In the genomic region with DNA sequence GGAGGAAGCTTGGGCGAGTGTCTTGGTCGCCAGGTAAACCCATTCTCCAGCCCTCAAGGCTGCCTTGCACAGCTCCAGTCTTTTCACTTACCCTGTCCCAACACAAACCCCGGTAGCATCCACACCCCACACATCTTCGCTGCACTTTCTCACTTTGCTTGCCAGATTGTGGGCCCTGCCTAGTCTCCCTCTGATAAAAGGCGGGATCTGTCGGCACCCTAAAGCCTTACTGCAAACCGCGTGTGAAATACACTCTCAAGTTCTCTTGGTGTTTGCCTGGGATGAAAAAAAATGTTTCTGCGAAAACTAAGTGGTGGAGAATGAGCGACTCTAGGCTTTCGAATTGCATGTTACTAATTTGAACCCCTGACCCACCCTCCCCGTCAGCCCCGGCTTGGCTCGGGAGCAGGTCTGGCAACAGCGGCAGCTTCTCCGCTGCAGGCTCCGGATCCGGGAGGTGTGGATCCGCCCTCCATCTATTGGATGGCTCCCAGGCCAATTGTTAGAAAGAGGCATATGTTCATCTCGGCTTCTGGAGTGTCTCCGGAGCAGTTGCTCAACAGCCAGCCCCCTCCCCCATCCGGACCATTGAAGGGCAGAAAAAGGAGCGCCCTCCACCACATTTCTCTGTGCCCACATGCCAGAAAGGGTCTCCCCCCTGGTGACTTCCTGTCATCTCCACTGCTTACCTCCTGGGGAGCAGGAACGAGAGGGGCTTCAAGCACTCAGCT, we compare ENCODE assay signal across 1 cellular context.
TF ChIP-seq lines count a peak whose summit lies in the region.

No MANE protein-coding gene starts in this region.

TF ChIP-seq in K562, 482 proteins besides CTCF, POLR2A, EP300 and RAD21 (continued from another document):
- TF ChIP-seq, protein P1, sequence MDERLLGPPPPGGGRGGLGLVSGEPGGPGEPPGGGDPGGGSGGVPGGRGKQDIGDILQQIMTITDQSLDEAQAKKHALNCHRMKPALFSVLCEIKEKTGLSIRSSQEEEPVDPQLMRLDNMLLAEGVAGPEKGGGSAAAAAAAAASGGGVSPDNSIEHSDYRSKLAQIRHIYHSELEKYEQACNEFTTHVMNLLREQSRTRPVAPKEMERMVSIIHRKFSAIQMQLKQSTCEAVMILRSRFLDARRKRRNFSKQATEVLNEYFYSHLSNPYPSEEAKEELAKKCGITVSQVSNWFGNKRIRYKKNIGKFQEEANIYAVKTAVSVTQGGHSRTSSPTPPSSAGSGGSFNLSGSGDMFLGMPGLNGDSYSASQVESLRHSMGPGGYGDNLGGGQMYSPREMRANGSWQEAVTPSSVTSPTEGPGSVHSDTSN (CRISPR knock-in tag; IDR thresholded peaks at IDR 0.05; ENCODE audit: low read depth) = no peak
- TF ChIP-seq, protein P1 (tag; conservative IDR thresholded peaks at IDR 0.05; ENCODE audit: low read depth) = no peak
- TF ChIP-seq, protein P2, sequence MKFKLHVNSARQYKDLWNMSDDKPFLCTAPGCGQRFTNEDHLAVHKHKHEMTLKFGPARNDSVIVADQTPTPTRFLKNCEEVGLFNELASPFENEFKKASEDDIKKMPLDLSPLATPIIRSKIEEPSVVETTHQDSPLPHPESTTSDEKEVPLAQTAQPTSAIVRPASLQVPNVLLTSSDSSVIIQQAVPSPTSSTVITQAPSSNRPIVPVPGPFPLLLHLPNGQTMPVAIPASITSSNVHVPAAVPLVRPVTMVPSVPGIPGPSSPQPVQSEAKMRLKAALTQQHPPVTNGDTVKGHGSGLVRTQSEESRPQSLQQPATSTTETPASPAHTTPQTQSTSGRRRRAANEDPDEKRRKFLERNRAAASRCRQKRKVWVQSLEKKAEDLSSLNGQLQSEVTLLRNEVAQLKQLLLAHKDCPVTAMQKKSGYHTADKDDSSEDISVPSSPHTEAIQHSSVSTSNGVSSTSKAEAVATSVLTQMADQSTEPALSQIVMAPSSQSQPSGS (CRISPR knock-in tag; IDR thresholded peaks at IDR 0.05) = no peak
- 0 out of 2 replicates have a peak, but pooled peaks have one; percentile 22 for TF ChIP-seq ZNF444 (CRISPR knock-in tag; IDR thresholded peaks at IDR 0.05)
- TF ChIP-seq, protein P3, sequence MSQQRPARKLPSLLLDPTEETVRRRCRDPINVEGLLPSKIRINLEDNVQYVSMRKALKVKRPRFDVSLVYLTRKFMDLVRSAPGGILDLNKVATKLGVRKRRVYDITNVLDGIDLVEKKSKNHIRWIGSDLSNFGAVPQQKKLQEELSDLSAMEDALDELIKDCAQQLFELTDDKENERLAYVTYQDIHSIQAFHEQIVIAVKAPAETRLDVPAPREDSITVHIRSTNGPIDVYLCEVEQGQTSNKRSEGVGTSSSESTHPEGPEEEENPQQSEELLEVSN (IDR thresholded peaks at IDR 0.05; ENCODE audit: borderline replicate concordance in 1 of 2, extremely low read depth in 1 of 2, insufficient read depth in 1 of 2, insufficient read length in 1 of 2, low read depth in 1 of 2, low read length in 1 of 2, poor library complexity in 1 of 2, severe bottlenecking in 1 of 2) = peak; percentile 43 to 57
- TF ChIP-seq, protein P4, sequence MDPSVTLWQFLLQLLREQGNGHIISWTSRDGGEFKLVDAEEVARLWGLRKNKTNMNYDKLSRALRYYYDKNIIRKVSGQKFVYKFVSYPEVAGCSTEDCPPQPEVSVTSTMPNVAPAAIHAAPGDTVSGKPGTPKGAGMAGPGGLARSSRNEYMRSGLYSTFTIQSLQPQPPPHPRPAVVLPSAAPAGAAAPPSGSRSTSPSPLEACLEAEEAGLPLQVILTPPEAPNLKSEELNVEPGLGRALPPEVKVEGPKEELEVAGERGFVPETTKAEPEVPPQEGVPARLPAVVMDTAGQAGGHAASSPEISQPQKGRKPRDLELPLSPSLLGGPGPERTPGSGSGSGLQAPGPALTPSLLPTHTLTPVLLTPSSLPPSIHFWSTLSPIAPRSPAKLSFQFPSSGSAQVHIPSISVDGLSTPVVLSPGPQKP (CRISPR knock-in tag; IDR thresholded peaks at IDR 0.05) = no peak
- TF ChIP-seq SUPT5H (IDR thresholded peaks at IDR 0.05) = no peak
- no peak for TF ChIP-seq IRF2 (CRISPR knock-in tag; IDR thresholded peaks at IDR 0.05)
- no peak for TF ChIP-seq ZNF311 (CRISPR knock-in tag; IDR thresholded peaks at IDR 0.05)
- TF ChIP-seq FOXK1 (CRISPR knock-in tag; IDR thresholded peaks at IDR 0.05; ENCODE audit: borderline replicate concordance) = no peak
- no peak for TF ChIP-seq SMAD4 (CRISPR knock-in tag; conservative IDR thresholded peaks at IDR 0.05)
- TF ChIP-seq HMG20A (CRISPR knock-in tag; conservative IDR thresholded peaks at IDR 0.05) = no peak
- TF ChIP-seq KDM2B (CRISPR knock-in tag; IDR thresholded peaks at IDR 0.05) = no peak
- no peak for TF ChIP-seq ZNF165 (CRISPR knock-in tag; IDR thresholded peaks at IDR 0.05; ENCODE audit: borderline replicate concordance)
- TF ChIP-seq, protein P5, sequence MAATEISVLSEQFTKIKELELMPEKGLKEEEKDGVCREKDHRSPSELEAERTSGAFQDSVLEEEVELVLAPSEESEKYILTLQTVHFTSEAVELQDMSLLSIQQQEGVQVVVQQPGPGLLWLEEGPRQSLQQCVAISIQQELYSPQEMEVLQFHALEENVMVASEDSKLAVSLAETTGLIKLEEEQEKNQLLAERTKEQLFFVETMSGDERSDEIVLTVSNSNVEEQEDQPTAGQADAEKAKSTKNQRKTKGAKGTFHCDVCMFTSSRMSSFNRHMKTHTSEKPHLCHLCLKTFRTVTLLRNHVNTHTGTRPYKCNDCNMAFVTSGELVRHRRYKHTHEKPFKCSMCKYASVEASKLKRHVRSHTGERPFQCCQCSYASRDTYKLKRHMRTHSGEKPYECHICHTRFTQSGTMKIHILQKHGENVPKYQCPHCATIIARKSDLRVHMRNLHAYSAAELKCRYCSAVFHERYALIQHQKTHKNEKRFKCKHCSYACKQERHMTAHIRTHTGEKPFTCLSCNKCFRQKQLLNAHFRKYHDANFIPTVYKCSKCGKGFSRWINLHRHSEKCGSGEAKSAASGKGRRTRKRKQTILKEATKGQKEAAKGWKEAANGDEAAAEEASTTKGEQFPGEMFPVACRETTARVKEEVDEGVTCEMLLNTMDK (IDR thresholded peaks at IDR 0.05; ENCODE audit: borderline replicate concordance, insufficient read depth, low read depth, low read length, poor library complexity, severe bottlenecking) = no peak
- no peak for TF ChIP-seq ZNF77 (CRISPR knock-in tag; IDR thresholded peaks at IDR 0.05)
- no peak for TF ChIP-seq ZNF830 (CRISPR knock-in tag; IDR thresholded peaks at IDR 0.05)
- TF ChIP-seq, protein P6, sequence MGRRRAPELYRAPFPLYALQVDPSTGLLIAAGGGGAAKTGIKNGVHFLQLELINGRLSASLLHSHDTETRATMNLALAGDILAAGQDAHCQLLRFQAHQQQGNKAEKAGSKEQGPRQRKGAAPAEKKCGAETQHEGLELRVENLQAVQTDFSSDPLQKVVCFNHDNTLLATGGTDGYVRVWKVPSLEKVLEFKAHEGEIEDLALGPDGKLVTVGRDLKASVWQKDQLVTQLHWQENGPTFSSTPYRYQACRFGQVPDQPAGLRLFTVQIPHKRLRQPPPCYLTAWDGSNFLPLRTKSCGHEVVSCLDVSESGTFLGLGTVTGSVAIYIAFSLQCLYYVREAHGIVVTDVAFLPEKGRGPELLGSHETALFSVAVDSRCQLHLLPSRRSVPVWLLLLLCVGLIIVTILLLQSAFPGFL (CRISPR knock-in tag; IDR thresholded peaks at IDR 0.05) = no peak
- TF ChIP-seq, protein P7, sequence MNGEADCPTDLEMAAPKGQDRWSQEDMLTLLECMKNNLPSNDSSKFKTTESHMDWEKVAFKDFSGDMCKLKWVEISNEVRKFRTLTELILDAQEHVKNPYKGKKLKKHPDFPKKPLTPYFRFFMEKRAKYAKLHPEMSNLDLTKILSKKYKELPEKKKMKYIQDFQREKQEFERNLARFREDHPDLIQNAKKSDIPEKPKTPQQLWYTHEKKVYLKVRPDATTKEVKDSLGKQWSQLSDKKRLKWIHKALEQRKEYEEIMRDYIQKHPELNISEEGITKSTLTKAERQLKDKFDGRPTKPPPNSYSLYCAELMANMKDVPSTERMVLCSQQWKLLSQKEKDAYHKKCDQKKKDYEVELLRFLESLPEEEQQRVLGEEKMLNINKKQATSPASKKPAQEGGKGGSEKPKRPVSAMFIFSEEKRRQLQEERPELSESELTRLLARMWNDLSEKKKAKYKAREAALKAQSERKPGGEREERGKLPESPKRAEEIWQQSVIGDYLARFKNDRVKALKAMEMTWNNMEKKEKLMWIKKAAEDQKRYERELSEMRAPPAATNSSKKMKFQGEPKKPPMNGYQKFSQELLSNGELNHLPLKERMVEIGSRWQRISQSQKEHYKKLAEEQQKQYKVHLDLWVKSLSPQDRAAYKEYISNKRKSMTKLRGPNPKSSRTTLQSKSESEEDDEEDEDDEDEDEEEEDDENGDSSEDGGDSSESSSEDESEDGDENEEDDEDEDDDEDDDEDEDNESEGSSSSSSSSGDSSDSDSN (IDR thresholded peaks at IDR 0.05; ENCODE audit: borderline replicate concordance in 1 of 2, low read depth in 2 of 2, low read length in 2 of 2) = 0 out of 4 replicates have a peak, but pooled peaks of 1 of the 2 experiments have one; percentile 10
- TF ChIP-seq TCF3 (CRISPR knock-in tag; IDR thresholded peaks at IDR 0.05) = no peak
- no peak for TF ChIP-seq POU5F1 (IDR thresholded peaks at IDR 0.05; ENCODE audit: borderline replicate concordance, low read depth, low read length, partially characterized antibody)
- TF ChIP-seq, protein P8, sequence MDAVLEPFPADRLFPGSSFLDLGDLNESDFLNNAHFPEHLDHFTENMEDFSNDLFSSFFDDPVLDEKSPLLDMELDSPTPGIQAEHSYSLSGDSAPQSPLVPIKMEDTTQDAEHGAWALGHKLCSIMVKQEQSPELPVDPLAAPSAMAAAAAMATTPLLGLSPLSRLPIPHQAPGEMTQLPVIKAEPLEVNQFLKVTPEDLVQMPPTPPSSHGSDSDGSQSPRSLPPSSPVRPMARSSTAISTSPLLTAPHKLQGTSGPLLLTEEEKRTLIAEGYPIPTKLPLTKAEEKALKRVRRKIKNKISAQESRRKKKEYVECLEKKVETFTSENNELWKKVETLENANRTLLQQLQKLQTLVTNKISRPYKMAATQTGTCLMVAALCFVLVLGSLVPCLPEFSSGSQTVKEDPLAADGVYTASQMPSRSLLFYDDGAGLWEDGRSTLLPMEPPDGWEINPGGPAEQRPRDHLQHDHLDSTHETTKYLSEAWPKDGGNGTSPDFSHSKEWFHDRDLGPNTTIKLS (IDR thresholded peaks at IDR 0.05; ENCODE audit: borderline replicate concordance, low read depth) = no peak
- no peak for TF ChIP-seq ELF2 (CRISPR knock-in tag; IDR thresholded peaks at IDR 0.05)
- TF ChIP-seq KDM1A (IDR thresholded peaks at IDR 0.05) = peak in 1 of 2 experiments; percentile 40; a peak in 1 of 4 replicates
- no peak for TF ChIP-seq MEIS2 (IDR thresholded peaks at IDR 0.05; ENCODE audit: partially characterized antibody)
- no peak for TF ChIP-seq HDAC6 (IDR thresholded peaks at IDR 0.05; ENCODE audit: low read depth, low read length)
- TF ChIP-seq, protein P9, sequence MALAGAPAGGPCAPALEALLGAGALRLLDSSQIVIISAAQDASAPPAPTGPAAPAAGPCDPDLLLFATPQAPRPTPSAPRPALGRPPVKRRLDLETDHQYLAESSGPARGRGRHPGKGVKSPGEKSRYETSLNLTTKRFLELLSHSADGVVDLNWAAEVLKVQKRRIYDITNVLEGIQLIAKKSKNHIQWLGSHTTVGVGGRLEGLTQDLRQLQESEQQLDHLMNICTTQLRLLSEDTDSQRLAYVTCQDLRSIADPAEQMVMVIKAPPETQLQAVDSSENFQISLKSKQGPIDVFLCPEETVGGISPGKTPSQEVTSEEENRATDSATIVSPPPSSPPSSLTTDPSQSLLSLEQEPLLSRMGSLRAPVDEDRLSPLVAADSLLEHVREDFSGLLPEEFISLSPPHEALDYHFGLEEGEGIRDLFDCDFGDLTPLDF (CRISPR knock-in tag; IDR thresholded peaks at IDR 0.05) = no peak
- TF ChIP-seq, protein P10, sequence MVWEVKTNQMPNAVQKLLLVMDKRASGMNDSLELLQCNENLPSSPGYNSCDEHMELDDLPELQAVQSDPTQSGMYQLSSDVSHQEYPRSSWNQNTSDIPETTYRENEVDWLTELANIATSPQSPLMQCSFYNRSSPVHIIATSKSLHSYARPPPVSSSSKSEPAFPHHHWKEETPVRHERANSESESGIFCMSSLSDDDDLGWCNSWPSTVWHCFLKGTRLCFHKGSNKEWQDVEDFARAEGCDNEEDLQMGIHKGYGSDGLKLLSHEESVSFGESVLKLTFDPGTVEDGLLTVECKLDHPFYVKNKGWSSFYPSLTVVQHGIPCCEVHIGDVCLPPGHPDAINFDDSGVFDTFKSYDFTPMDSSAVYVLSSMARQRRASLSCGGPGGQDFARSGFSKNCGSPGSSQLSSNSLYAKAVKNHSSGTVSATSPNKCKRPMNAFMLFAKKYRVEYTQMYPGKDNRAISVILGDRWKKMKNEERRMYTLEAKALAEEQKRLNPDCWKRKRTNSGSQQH (CRISPR knock-in tag; IDR thresholded peaks at IDR 0.05) = no peak
- TF ChIP-seq TRIM24 (IDR thresholded peaks at IDR 0.05) = no peak
- no peak for TF ChIP-seq TBL1XR1 (IDR thresholded peaks at IDR 0.05; ENCODE audit: low read length in 2 of 2)
- TF ChIP-seq TEAD1 (CRISPR knock-in tag; IDR thresholded peaks at IDR 0.05) = no peak
- TF ChIP-seq, protein P11, sequence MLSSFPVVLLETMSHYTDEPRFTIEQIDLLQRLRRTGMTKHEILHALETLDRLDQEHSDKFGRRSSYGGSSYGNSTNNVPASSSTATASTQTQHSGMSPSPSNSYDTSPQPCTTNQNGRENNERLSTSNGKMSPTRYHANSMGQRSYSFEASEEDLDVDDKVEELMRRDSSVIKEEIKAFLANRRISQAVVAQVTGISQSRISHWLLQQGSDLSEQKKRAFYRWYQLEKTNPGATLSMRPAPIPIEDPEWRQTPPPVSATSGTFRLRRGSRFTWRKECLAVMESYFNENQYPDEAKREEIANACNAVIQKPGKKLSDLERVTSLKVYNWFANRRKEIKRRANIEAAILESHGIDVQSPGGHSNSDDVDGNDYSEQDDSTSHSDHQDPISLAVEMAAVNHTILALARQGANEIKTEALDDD (IDR thresholded peaks at IDR 0.05) = no peak
- TF ChIP-seq ZNF699 (CRISPR knock-in tag; IDR thresholded peaks at IDR 0.05; ENCODE audit: insufficient replicate concordance) = no peak
- TF ChIP-seq STAT5A (IDR thresholded peaks at IDR 0.05; ENCODE audit: borderline replicate concordance, low read length) = no peak
- TF ChIP-seq DMBX1 (CRISPR knock-in tag; IDR thresholded peaks at IDR 0.05; ENCODE audit: borderline replicate concordance) = no peak
- no peak for TF ChIP-seq FOXK2 (conservative IDR thresholded peaks at IDR 0.05 in 1 of 2, IDR thresholded peaks at IDR 0.05 in 1 of 2; ENCODE audit: low read depth in 2 of 2)
- TF ChIP-seq NR2C2 (CRISPR knock-in tag; IDR thresholded peaks at IDR 0.05) = no peak
- no peak for TF ChIP-seq NR2C2 (tag; IDR thresholded peaks at IDR 0.05)
- no peak for TF ChIP-seq ZNF133 (CRISPR knock-in tag; IDR thresholded peaks at IDR 0.05)
- TF ChIP-seq, protein P12, sequence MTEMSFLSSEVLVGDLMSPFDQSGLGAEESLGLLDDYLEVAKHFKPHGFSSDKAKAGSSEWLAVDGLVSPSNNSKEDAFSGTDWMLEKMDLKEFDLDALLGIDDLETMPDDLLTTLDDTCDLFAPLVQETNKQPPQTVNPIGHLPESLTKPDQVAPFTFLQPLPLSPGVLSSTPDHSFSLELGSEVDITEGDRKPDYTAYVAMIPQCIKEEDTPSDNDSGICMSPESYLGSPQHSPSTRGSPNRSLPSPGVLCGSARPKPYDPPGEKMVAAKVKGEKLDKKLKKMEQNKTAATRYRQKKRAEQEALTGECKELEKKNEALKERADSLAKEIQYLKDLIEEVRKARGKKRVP (CRISPR knock-in tag; IDR thresholded peaks at IDR 0.05) = no peak
